8 cellular contexts compared by ENCODE assay signal in genomic region chr18:12307251-12307736, GRCh38. TPM values are rescaled to one million over a fixed set of nuclear protein-coding genes. Genes with fewer than 3 reads are reported as not detected.
A peak's percentile ranks its signal among the peaks of the same experiment; 100 is the strongest.
DNase-seq lines count a peak whose midpoint lies in the region; ATAC-seq and TF ChIP-seq lines count a peak whose summit lies in the region.

No MANE protein-coding gene starts in this region.

- peak overlapping the region; percentile 80 for H3K9ac ChIP-seq in BLaER1
- H3K9ac ChIP-seq in neural cell (ENCODE audit: low read length): no peak overlapping the region

- no peaks in the 10 kb centered on the region for H3F3A ChIP-seq in neural cell (ENCODE audit: insufficient read depth, low read length, poor library complexity, severe bottlenecking)

- no peak for TF ChIP-seq EP300 in neural cell (conservative IDR thresholded peaks at IDR 0.05; ENCODE audit: poor library complexity, severe bottlenecking)

- no peak for TF ChIP-seq CTCF in WI38 (IDR thresholded peaks at IDR 0.05; ENCODE audit: low read depth, low read length)
- no peak for TF ChIP-seq CTCF in neural cell (IDR thresholded peaks at IDR 0.05; ENCODE audit: poor library complexity, severe bottlenecking)

- TF ChIP-seq RAD21 in neural cell (conservative IDR thresholded peaks at IDR 0.05): no peak

- no peaks in the 10 kb centered on the region for H3K79me2 ChIP-seq in neural cell (replicated peaks; ENCODE audit: insufficient read depth, low read length)

- H3K4me1 ChIP-seq in BLaER1 (peaks cover 29% of the 10 kb centered on the region), HAP-1 (peaks cover 6% of the 10 kb centered on the region)

- no peaks in the 10 kb centered on the region for H3K27me3 ChIP-seq in BLaER1
- H3K27me3 ChIP-seq in HAP-1 (ENCODE audit: low read depth): no peaks in the 10 kb centered on the region
- peaks cover 49% of the 10 kb centered on the region for H3K27me3 ChIP-seq in neural cell (ENCODE audit: insufficient read depth, low read depth, low read length)

- H3K9me2 ChIP-seq in neural cell (ENCODE audit: insufficient read depth, low read length): no peaks in the 10 kb centered on the region

- peak overlapping the region; percentile 86 for H3K27ac ChIP-seq in BLaER1
- no peak overlapping the region for H3K27ac ChIP-seq in neural cell (ENCODE audit: low read length)

- peaks cover 22% of the 10 kb centered on the region for H3K36me3 ChIP-seq in BLaER1
- H3K36me3 ChIP-seq in HAP-1 (replicated peaks): peaks cover 30% of the 10 kb centered on the region
- H3K36me3 ChIP-seq in neural cell (ENCODE audit: insufficient read depth, low read length): no peaks in the 10 kb centered on the region

- ATAC-seq in GM21367 (IDR thresholded peaks at IDR 0.05; ENCODE audit: unreplicated experiment): no peak

- in situ Hi-C loops in HAP-1 (cut with MboI; ENCODE audit: low sequenced_read_pairs): no loop called here

- peak overlapping the region; percentile 99 for H3K4me3 ChIP-seq in BLaER1
- H3K4me3 ChIP-seq in HAP-1: peak overlapping the region; percentile 63
- peak overlapping the region; percentile 90 for H3K4me3 ChIP-seq in WI38 (ENCODE audit: low read depth, low read length)
- peak overlapping the region; percentile 66 for H3K4me3 ChIP-seq in neural cell (ENCODE audit: low read length)

- DNase-seq in HAP-1 (ENCODE audit: low spot score in 2 of 2) (no peak), fibroblast of the conjunctiva (ENCODE audit: low read depth) (peak; percentile 30), NCI-H187 treated with DMSO at 0.1 percent for 48 hours (lab: John Stamatoyannopoulos, UW) (no peak), NCI-H1105 treated with DMSO at 0.1 percent for 48 hours (lab: John Stamatoyannopoulos, UW) (no peak)

- H3K4me2 ChIP-seq in BLaER1 (peak overlapping the region; percentile 80), neural cell (ENCODE audit: low read length) (no peak overlapping the region)

- 0 out of 2 replicates have a peak, but pooled peaks cover 6% of the 10 kb centered on the region for H4K20me1 ChIP-seq in BLaER1
- no peaks in the 10 kb centered on the region for H4K20me1 ChIP-seq in neural cell (ENCODE audit: insufficient read depth)

- no peak overlapping the region for H2AFZ ChIP-seq in neural cell (ENCODE audit: low read depth, low read length)

- H3K9me3 ChIP-seq in BLaER1 (peaks cover 21% of the 10 kb centered on the region), HAP-1 (peaks cover 14% of the 10 kb centered on the region), neural cell (ENCODE audit: low read length) (no peaks in the 10 kb centered on the region)

TF ChIP-seq in neural cell, 6 proteins besides CTCF, POLR2A, EP300 and RAD21:
- TF ChIP-seq SMC3 (conservative IDR thresholded peaks at IDR 0.05; ENCODE audit: poor library complexity) (no peak), EZH2 (IDR thresholded peaks at IDR 0.05; ENCODE audit: borderline replicate concordance, insufficient read depth, low read length, poor library complexity, severe bottlenecking) (peak; percentile 53)

RNA-seq across cellular contexts. Expression of gene TUBB6, which starts 0.7 kb away (rescaled TPM):
- 3.8 and 6.7 TPM in 2 replicates for polyA plus RNA-seq in neural cell
- 3.2 and 3.9 TPM in 2 replicates for polyA minus RNA-seq in neural cell

RNA-seq across cellular contexts. Expression of gene CIDEA, which starts 53.1 kb away (rescaled TPM):
- polyA plus RNA-seq in neural cell: not detected in 2 replicates
- polyA minus RNA-seq in neural cell: not detected in 2 replicates
